Comparison of ENCODE assay signal across 12 cellular contexts in the genomic region with DNA sequence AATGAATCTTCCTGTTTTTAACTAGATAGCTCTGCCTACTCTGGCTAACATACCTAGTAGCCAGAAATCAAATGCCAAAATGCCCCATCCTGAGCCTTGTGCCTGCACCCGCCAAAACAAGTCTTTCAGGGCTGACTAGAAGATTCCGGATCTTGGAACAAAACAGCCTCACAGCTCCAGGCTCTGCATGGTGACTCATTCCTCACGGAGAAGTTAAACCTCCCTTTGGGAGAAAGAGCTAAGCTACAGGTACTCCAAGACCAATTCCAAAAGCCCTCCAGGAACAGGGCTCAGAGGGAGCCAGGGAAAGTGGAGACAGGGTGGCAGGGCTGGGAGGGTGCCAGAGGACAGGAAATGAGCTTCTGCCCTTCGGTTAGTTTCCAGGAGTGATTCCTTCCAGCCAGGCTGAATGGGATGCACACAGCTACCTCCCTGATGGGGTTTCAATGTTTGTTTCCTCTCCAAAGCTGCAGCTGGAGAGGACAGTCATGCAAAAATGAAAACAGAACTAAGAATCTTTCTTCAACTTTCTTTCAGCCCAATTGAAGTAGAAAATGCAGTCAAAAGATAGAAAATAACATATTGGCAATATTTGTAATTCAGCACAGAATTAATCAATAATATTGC.
DNase-seq lines count a peak whose midpoint lies in the region; ATAC-seq and FAIRE-seq lines count a peak whose summit lies in the region.
"Had no signal": no experiment of that assay in that cellular context is flagged by ENCODE, and none has a peak within 500 bp of the region (broad histone marks: within the 10 kb centered on the region; RNA-seq: fewer than 3 reads in every experiment).

No MANE protein-coding gene starts in this region.

- no peak overlapping the region for H4K8ac ChIP-seq in mesenchymal stem cell (ENCODE audit: low read length)

- H3K4me2 ChIP-seq in mesenchymal stem cell (ENCODE audit: low read length, poor library complexity, severe bottlenecking) = no peak overlapping the region

- DNase-seq in NCI-H2196 (lab: John Stamatoyannopoulos, UW; ENCODE audit: unreplicated experiment) = peak; percentile 13
- DNase-seq in NCI-H2196 treated with DMSO at 0.1 percent for 48 hours (lab: John Stamatoyannopoulos, UW; ENCODE audit: unreplicated experiment) = no peak
- DNase-seq in dedifferentiated amniotic fluid mesenchymal stem cell (ENCODE audit: extremely low spot score) = peak; percentile 30
- peak; percentile 32 for DNase-seq in mesenchymal stem cell
- DNase-seq in urothelium cell line (ENCODE audit: low spot score) = peak; percentile 33
- DNase-seq in GM19238 (ENCODE audit: insufficient read length, low spot score) = no peak
- no peak for DNase-seq in NCI-H1417 (lab: John Stamatoyannopoulos, UW)
- DNase-seq: GF-D8, GOT3, MV-4-11, NCI-H774 had no signal

- H2BK120ac ChIP-seq in mesenchymal stem cell (ENCODE audit: low read depth, low read length) = no peak overlapping the region

- no peak overlapping the region for H3K14ac ChIP-seq in mesenchymal stem cell (ENCODE audit: low read length in 2 of 2)

- H3K4me3 ChIP-seq in mesenchymal stem cell (ENCODE audit: insufficient read depth in 1 of 2, low read depth in 1 of 2, low read length in 2 of 2) = no peak overlapping the region

- H3K18ac ChIP-seq in mesenchymal stem cell (ENCODE audit: low read depth in 1 of 2, low read length in 2 of 2) = no peak overlapping the region

- WGBS in mesenchymal stem cell = 70% methylated on average over 4 of the region's 4 CpGs

- no peak overlapping the region for H3K4ac ChIP-seq in mesenchymal stem cell (ENCODE audit: low read depth in 1 of 2, low read length in 2 of 2)

- no peak overlapping the region for H3K23ac ChIP-seq in mesenchymal stem cell (ENCODE audit: low read length in 2 of 2)

- ATAC-seq in GM19467 (IDR thresholded peaks at IDR 0.05; ENCODE audit: unreplicated experiment) = no peak

- no peak overlapping the region for H2BK5ac ChIP-seq in mesenchymal stem cell (ENCODE audit: low read depth, low read length, poor library complexity, severe bottlenecking)

- no peak for FAIRE-seq in urothelium cell line (lab: Jason Lieb, UNC)

- peak overlapping the region; percentile 30 for H3K9ac ChIP-seq in mesenchymal stem cell (ENCODE audit: low read length)

- H2AFZ ChIP-seq in mesenchymal stem cell (ENCODE audit: low read depth, low read length) = no peak overlapping the region

- peaks cover 0 to 12% of the 10 kb centered on the region in 2 experiments for H3K27me3 ChIP-seq in mesenchymal stem cell (ENCODE audit: control insufficient read depth in 1 of 2, insufficient read depth in 1 of 2, low read length in 2 of 2)

- no peak overlapping the region for H2BK12ac ChIP-seq in mesenchymal stem cell (ENCODE audit: low read length in 2 of 2)

- H3K36me3 ChIP-seq in mesenchymal stem cell (ENCODE audit: control insufficient read depth in 1 of 2, insufficient read depth in 2 of 2, low read depth in 1 of 2, low read length in 2 of 2) = no peaks in the 10 kb centered on the region

- H2BK15ac ChIP-seq in mesenchymal stem cell (ENCODE audit: low read depth, poor library complexity, severe bottlenecking) = no peak overlapping the region

- peaks cover 9% of the 10 kb centered on the region for H3K4me1 ChIP-seq in mesenchymal stem cell (ENCODE audit: control insufficient read depth, insufficient read depth, low read depth, low read length)

- no peaks in the 10 kb centered on the region for H3K9me3 ChIP-seq in mesenchymal stem cell (ENCODE audit: control insufficient read depth, low read length)

- no peak overlapping the region for H3K27ac ChIP-seq in mesenchymal stem cell (ENCODE audit: low read length, poor library complexity, severe bottlenecking)

- no peak overlapping the region for H2AK5ac ChIP-seq in mesenchymal stem cell (ENCODE audit: low read length, severe bottlenecking)

- no peaks in the 10 kb centered on the region for H3K79me1 ChIP-seq in mesenchymal stem cell (replicated peaks; ENCODE audit: low read length, poor library complexity, severe bottlenecking)

- no peak overlapping the region for H4K91ac ChIP-seq in mesenchymal stem cell (ENCODE audit: low read length)

Comparison
In these comparisons a context has a peak if more than half of its experiments do, and no peak if none do; other contexts are left out.
1. DNase-seq: peak in NCI-H2196 (single experiment), dedifferentiated amniotic fluid mesenchymal stem cell (single experiment), mesenchymal stem cell (single experiment) and urothelium cell line (single experiment); none in NCI-H2196 treated with DMSO at 0.1 percent for 48 hours (single experiment), GM19238 (single experiment) and NCI-H1417 (0 of 3).